8 cellular contexts compared by ENCODE assay signal in the genomic region with DNA sequence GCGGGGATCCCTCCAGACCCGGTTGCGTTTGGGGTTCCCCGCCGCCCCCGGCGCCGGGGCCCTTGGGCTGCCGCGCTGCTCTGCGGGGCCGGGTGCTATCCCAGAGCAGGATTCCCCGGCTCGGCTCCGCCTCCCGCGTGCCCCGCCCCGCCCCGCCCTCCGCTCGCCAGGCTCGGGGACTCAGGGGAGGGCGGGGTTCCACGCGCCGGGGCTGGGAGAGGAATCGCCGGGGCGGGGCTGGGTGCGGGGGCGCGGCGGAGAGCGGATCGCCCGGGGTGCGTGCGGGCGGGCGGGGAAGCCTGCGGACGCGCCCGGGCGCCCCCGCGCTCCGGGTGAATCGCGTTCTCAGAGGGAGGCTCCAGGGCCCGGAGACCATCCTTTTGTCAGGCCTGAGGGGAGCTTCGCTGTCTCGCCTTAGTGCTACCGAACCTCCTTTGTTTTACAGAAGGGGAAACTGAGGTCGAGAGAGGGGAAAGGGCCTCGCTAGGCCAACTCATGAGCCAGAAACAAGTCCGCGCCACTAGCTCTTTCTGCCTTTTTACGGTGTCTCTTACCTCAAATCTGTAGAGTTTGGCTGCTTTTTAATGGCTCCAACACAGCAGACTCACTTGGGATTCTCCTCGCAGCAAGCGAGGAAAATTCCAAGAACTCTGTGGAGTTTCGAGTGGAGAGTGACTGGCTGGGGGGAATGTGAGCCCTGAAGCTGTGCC. TPM values are rescaled to one million over a fixed set of nuclear protein-coding genes. Genes with fewer than 3 reads are reported as not detected.
A peak's percentile ranks its signal among the peaks of the same experiment; 100 is the strongest.
DNase-seq lines count a peak whose midpoint lies in the region; ATAC-seq and TF ChIP-seq lines count a peak whose summit lies in the region.

A gene (minus strand): TSS at position 82 of the 710 bp plus-strand sequence. CDS start 260 bp downstream, outside the sequence.

- H3K4me3 Mint-ChIP-seq in activated CD4-positive, alpha-beta memory T cell treated with anti-CD3 and anti-CD28 coated beads for 36 hours: peak within 1 kb of the TSS; percentile 40

- peaks cover 14% of the 10 kb centered on the region for H3K4me1 Mint-ChIP-seq in activated CD4-positive, alpha-beta memory T cell treated with anti-CD3 and anti-CD28 coated beads for 36 hours (ENCODE audit: low read depth)

- POLR2A ChIA-PET in activated CD4-positive, alpha-beta memory T cell treated with anti-CD3 and anti-CD28 coated beads for 36 hours (lab: Charles Lee): interaction anchor here (1.0 kb wide), 1 partner anchor 188 kb away, joined by 3 read pairs; no protein-coding TSS in a partner anchor

- H3K4me1 ChIP-seq in HAP-1 (peaks cover 15% of the 10 kb centered on the region), lower lobe of right lung (peaks cover 8% of the 10 kb centered on the region)

- no peaks in the 10 kb centered on the region for H3K36me3 Mint-ChIP-seq in activated CD4-positive, alpha-beta memory T cell treated with anti-CD3 and anti-CD28 coated beads for 36 hours

- ATAC-seq in lower lobe of right lung: peak; percentile 93 to 96
- no peak for ATAC-seq in HG03378 (IDR thresholded peaks at IDR 0.05; ENCODE audit: unreplicated experiment)

- no peaks in the 10 kb centered on the region for H3K36me3 ChIP-seq in GM06990 (ENCODE audit: control insufficient read depth, insufficient read depth, low read length)
- no peaks in the 10 kb centered on the region for H3K36me3 ChIP-seq in HAP-1 (replicated peaks)
- no peaks in the 10 kb centered on the region for H3K36me3 ChIP-seq in lower lobe of right lung

- intact Hi-C loops in activated CD4-positive, alpha-beta memory T cell treated with anti-CD3 and anti-CD28 coated beads for 36 hours (cut with micrococcal nuclease): loop anchor here (5.0 to 10.0 kb wide), 3 partner anchors 189 to 438 kb away; no protein-coding TSS in a partner anchor
- intact Hi-C loops in lower lobe of right lung (cut with DNase I): no loop called here

- TF ChIP-seq CTCF in GM06990 (IDR thresholded peaks at IDR 0.05; ENCODE audit: insufficient read depth, low read length, poor library complexity, severe bottlenecking) (no peak), lower lobe of right lung (IDR thresholded peaks at IDR 0.05) (no peak)

- CTCF ChIA-PET in activated CD4-positive, alpha-beta memory T cell treated with anti-CD3 and anti-CD28 coated beads for 36 hours (lab: Charles Lee): interaction anchor here (1.3 to 7.3 kb wide), 4 partner anchors 17 to 434 kb away, joined by 3 to 50 read pairs (median 9); no protein-coding TSS in a partner anchor

- H3K4me3 ChIP-seq in GM06990 (replicated peaks; ENCODE audit: low read depth, low read length) (peak within 1 kb of the TSS; percentile 43), HAP-1 (peak within 1 kb of the TSS; percentile 45), lower lobe of right lung (peak within 1 kb of the TSS; percentile 54)

- DNase-seq in GM06990 (ENCODE audit: extremely low read depth, insufficient read length) (peak; percentile 62), HAP-1 (ENCODE audit: low spot score in 2 of 2) (peak; percentile 69 to 94), NCI-H2171 (lab: John Stamatoyannopoulos, UW) (peak; percentile 57), ecto neural progenitor cell (ENCODE audit: low spot score) (peak; percentile 87), lower lobe of right lung (peak; percentile 87)
- DNase-seq in activated CD4-positive, alpha-beta memory T cell treated with anti-CD3 and anti-CD28 coated beads for 36 hours: peak; percentile 87
- peak; percentile 81 to 85 for DNase-seq in stimulated activated CD4-positive, alpha-beta T cell treated with anti-CD3 and anti-CD28 coated beads, Interleukin-4, amount 100 ng/mL, for 4 hours

- H3K27me3 Mint-ChIP-seq in activated CD4-positive, alpha-beta memory T cell treated with anti-CD3 and anti-CD28 coated beads for 36 hours: peaks cover 68% of the 10 kb centered on the region

- H3K27ac ChIP-seq in lower lobe of right lung: no peak within 1 kb of the TSS

- H3K9me3 ChIP-seq in HAP-1 (no peaks in the 10 kb centered on the region), lower lobe of right lung (no peaks in the 10 kb centered on the region)

- H3K9me3 Mint-ChIP-seq in activated CD4-positive, alpha-beta memory T cell treated with anti-CD3 and anti-CD28 coated beads for 36 hours: no peaks in the 10 kb centered on the region

- H3K27me3 ChIP-seq in GM06990 (replicated peaks; ENCODE audit: control insufficient read depth, insufficient read depth, low read length): peaks cover 11% of the 10 kb centered on the region
- H3K27me3 ChIP-seq in HAP-1 (ENCODE audit: low read depth): no peaks in the 10 kb centered on the region
- H3K27me3 ChIP-seq in lower lobe of right lung (ENCODE audit: low read depth): peaks cover 46% of the 10 kb centered on the region

- in situ Hi-C loops in HAP-1 (cut with MboI; ENCODE audit: low sequenced_read_pairs): loop anchor here (10.0 kb wide), 1 partner anchor 268 kb away; no protein-coding TSS in a partner anchor

- H3K27ac Mint-ChIP-seq in activated CD4-positive, alpha-beta memory T cell treated with anti-CD3 and anti-CD28 coated beads for 36 hours: no peak within 1 kb of the TSS

RNA-seq across cellular contexts. Expression of the gene that starts here (rescaled TPM):
- not detected for total RNA-seq in activated CD4-positive, alpha-beta memory T cell treated with anti-CD3 and anti-CD28 coated beads for 36 hours
- 0.80 TPM for total RNA-seq in lower lobe of right lung

Comparison
In these comparisons a context has a peak if more than half of its experiments do, and no peak if none do; other contexts are left out.
1. Peak in DNase-seq in activated CD4-positive, alpha-beta memory T cell treated with anti-CD3 and anti-CD28 coated beads for 36 hours; RNA of the gene not detected or under 1 TPM.
2. Peak in DNase-seq, ATAC-seq and H3K4me3 ChIP-seq in lower lobe of right lung; RNA of the gene not detected or under 1 TPM.